In the genomic region with DNA sequence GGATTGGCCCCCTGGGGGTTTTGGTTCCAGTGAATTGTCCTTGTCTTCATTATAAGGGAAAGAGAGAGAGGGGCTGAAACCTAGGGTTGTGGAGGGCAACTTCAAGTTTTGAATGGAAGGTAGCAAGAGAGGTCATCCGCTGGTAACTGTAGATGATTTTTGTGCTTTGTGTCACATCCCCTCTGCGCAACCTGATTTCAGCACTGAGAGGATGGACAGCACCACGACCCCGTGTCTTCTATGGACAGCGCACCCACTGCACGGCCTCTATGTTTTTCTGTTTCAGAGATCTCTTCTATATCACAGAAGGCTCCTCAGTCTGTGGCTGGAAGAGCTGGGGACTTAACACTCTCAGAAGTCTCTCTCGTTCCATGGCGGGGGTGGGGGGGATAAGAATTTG, we compare ENCODE assay signal across 15 cellular contexts.
DNase-seq lines count a peak whose midpoint lies in the region; ATAC-seq, FAIRE-seq and TF ChIP-seq lines count a peak whose summit lies in the region.
"Had no signal": no experiment of that assay in that cellular context is flagged by ENCODE, and none has a peak within 500 bp of the region (broad histone marks: within the 10 kb centered on the region; RNA-seq: fewer than 3 reads in every experiment).

No MANE protein-coding gene starts in this region.

- H3K27ac ChIP-seq in kidney (ENCODE audit: low read depth in 2 of 2, low read length in 2 of 2) (no peak overlapping the region), right atrium auricular region (no peak overlapping the region)
- H3K27ac ChIP-seq: gastrocnemius medialis, uterus had no signal

- intact Hi-C loops in activated CD4-positive, alpha-beta memory T cell treated with anti-CD3 and anti-CD28 coated beads for 36 hours (cut with micrococcal nuclease), result no loop called here
- intact Hi-C loops in kidney (cut with DNase I), result no loop called here

- peaks cover 15% of the 10 kb centered on the region for H3K27me3 Mint-ChIP-seq in activated CD4-positive, alpha-beta memory T cell treated with anti-CD3 and anti-CD28 coated beads for 36 hours
- H3K27me3 Mint-ChIP-seq in effector memory CD8-positive, alpha-beta T cell, result peaks cover 0 to 19% of the 10 kb centered on the region in 2 donors

- H3K9me3 Mint-ChIP-seq in activated CD4-positive, alpha-beta memory T cell treated with anti-CD3 and anti-CD28 coated beads for 36 hours, result no peaks in the 10 kb centered on the region
- H3K9me3 Mint-ChIP-seq in effector memory CD8-positive, alpha-beta T cell, result peaks cover 0 to 4% of the 10 kb centered on the region in 2 donors

- no peak overlapping the region for H3K9ac ChIP-seq in kidney (ENCODE audit: low read length in 2 of 2)

- H3K4me1 Mint-ChIP-seq in activated CD4-positive, alpha-beta memory T cell treated with anti-CD3 and anti-CD28 coated beads for 36 hours (ENCODE audit: low read depth), result peaks cover 9% of the 10 kb centered on the region
- H3K4me1 Mint-ChIP-seq in effector memory CD8-positive, alpha-beta T cell (ENCODE audit: low read depth in 2 of 2), result peaks cover 20 to 21% of the 10 kb centered on the region in 2 donors
- H3K4me1 Mint-ChIP-seq: memory B cell had no signal

- no peak overlapping the region for H3K4me3 Mint-ChIP-seq in activated CD4-positive, alpha-beta memory T cell treated with anti-CD3 and anti-CD28 coated beads for 36 hours
- no peak overlapping the region for H3K4me3 Mint-ChIP-seq in effector memory CD8-positive, alpha-beta T cell
- H3K4me3 Mint-ChIP-seq: memory B cell had no signal

- CTCF ChIA-PET in activated CD4-positive, alpha-beta memory T cell treated with anti-CD3 and anti-CD28 coated beads for 36 hours (lab: Charles Lee), result no interaction called here

- DNase-seq in NOMO-1 treated with DMSO at 0.1 percent for 48 hours (lab: John Stamatoyannopoulos, UW; ENCODE audit: unreplicated experiment) (peak; percentile 5), NOMO-1 treated with dmso at 0.1 percent for 144 hours (lab: John Stamatoyannopoulos, UW; ENCODE audit: unreplicated experiment) (no peak), HTR-8/SVneo (ENCODE audit: insufficient read length, low spot score) (peak; percentile 13), islet precursor cell (peak; percentile 78), kidney (no peak), right atrium auricular region (ENCODE audit: low spot score) (no peak)
- DNase-seq in activated CD4-positive, alpha-beta memory T cell treated with anti-CD3 and anti-CD28 coated beads for 36 hours, result peak; percentile 27
- DNase-seq in effector memory CD8-positive, alpha-beta T cell, result no peak
- DNase-seq: gastrocnemius medialis, NCI-H1417, uterus had no signal

- FAIRE-seq in HTR-8/SVneo (lab: Jason Lieb, UNC), result no peak
- FAIRE-seq in kidney (lab: Jason Lieb, UNC), result no peak
- FAIRE-seq: A204.1, TTC549 had no signal

- H3K9me3 ChIP-seq in kidney (ENCODE audit: control insufficient read depth in 1 of 2, low read length in 2 of 2), result no peaks in the 10 kb centered on the region
- H3K9me3 ChIP-seq in right atrium auricular region, result no peaks in the 10 kb centered on the region
- H3K9me3 ChIP-seq: gastrocnemius medialis, HAP-1, uterus had no signal

- POLR2A ChIA-PET in activated CD4-positive, alpha-beta memory T cell treated with anti-CD3 and anti-CD28 coated beads for 36 hours (lab: Charles Lee), result no interaction called here

- H3K4me3 ChIP-seq in kidney (ENCODE audit: low read length in 2 of 2) (no peak overlapping the region), right atrium auricular region (no peak overlapping the region)
- H3K4me3 ChIP-seq: gastrocnemius medialis, HAP-1, uterus had no signal

- ATAC-seq in effector memory CD8-positive, alpha-beta T cell (replicated peaks), result no peak
- ATAC-seq: gastrocnemius medialis had no signal

- TF ChIP-seq CTCF in kidney (IDR thresholded peaks at IDR 0.05; ENCODE audit: borderline replicate concordance, extremely low read depth, insufficient read depth), result no peak
- TF ChIP-seq CTCF in right atrium auricular region (IDR thresholded peaks at IDR 0.05), result no peak

- no peak overlapping the region for H3K27ac Mint-ChIP-seq in activated CD4-positive, alpha-beta memory T cell treated with anti-CD3 and anti-CD28 coated beads for 36 hours
- peak overlapping the region in 1 of 2 donors; percentile 0 for H3K27ac Mint-ChIP-seq in effector memory CD8-positive, alpha-beta T cell
- H3K27ac Mint-ChIP-seq: memory B cell had no signal

- H3K36me3 ChIP-seq in kidney (ENCODE audit: control insufficient read depth in 1 of 2, insufficient read depth in 2 of 2, low read length in 2 of 2) (no peaks in the 10 kb centered on the region), right atrium auricular region (no peaks in the 10 kb centered on the region)
- H3K36me3 ChIP-seq: gastrocnemius medialis, HAP-1, uterus had no signal

- no peaks in the 10 kb centered on the region for H3K36me3 Mint-ChIP-seq in activated CD4-positive, alpha-beta memory T cell treated with anti-CD3 and anti-CD28 coated beads for 36 hours
- H3K36me3 Mint-ChIP-seq in effector memory CD8-positive, alpha-beta T cell (ENCODE audit: insufficient read depth), result peaks cover 3% of the 10 kb centered on the region
- H3K36me3 Mint-ChIP-seq: memory B cell had no signal

- no peaks in the 10 kb centered on the region for H3K27me3 ChIP-seq in right atrium auricular region
- H3K27me3 ChIP-seq: gastrocnemius medialis, uterus had no signal

- no peaks in the 10 kb centered on the region for H3K4me1 ChIP-seq in kidney (ENCODE audit: control insufficient read depth in 1 of 2, insufficient read depth in 1 of 2, low read depth in 1 of 2, low read length in 2 of 2)
- no peaks in the 10 kb centered on the region for H3K4me1 ChIP-seq in right atrium auricular region
- H3K4me1 ChIP-seq: gastrocnemius medialis, HAP-1, uterus had no signal

Comparison
In these comparisons a context has a peak if more than half of its experiments do, and no peak if none do; other contexts are left out.
1. DNase-seq: peak in NOMO-1 treated with DMSO at 0.1 percent for 48 hours (single experiment), HTR-8/SVneo (single experiment), activated CD4-positive, alpha-beta memory T cell treated with anti-CD3 and anti-CD28 coated beads for 36 hours (single experiment) and islet precursor cell (single experiment); none in NOMO-1 treated with dmso at 0.1 percent for 144 hours (single experiment), kidney (single experiment), right atrium auricular region (single experiment) and effector memory CD8-positive, alpha-beta T cell (0 of 3).